In genomic region chr2:224121406-224122067, GRCh38 we compare ENCODE assay signal across 25 cellular contexts.
"Had no signal": no experiment of that assay in that cellular context is flagged by ENCODE, and none has a peak within 500 bp of the region (broad histone marks: within the 10 kb centered on the region; RNA-seq: fewer than 3 reads in every experiment).

No MANE protein-coding gene starts in this region.

- ATAC-seq: heart left ventricle; left colon; mucosa of descending colon; naive thymus-derived CD4-positive, alpha-beta T cell; sciatic nerve; stimulated activated memory B cell treated with anti-CD40 and anti-IgM and Interleukin-4, amounts not matched to agents 10 μg/mL and 1 μg/mL and 100 μg/mL, for 72 hours had no signal

- H3K4me1 Mint-ChIP-seq: activated B cell treated with CpG ODN at 0.5 μM for 24 hours; activated naive CD8-positive, alpha-beta T cell treated with anti-CD3 and anti-CD28 coated beads, Interleukin-2, amount 10 ng/mL, durations not matched to agents 7 days and 5 days; naive thymus-derived CD4-positive, alpha-beta T cell; stimulated activated memory B cell treated with anti-CD40 and anti-IgM and Interleukin-4, amounts not matched to agents 10 μg/mL and 1 μg/mL and 100 μg/mL, for 72 hours had no signal

- H3K36me3 ChIP-seq: heart left ventricle, stomach, suprapubic skin, tibial nerve had no signal

- H3K4me2 ChIP-seq: smooth muscle cell had no signal

- H3K27ac ChIP-seq: coronary artery, heart left ventricle, stomach, suprapubic skin, tibial nerve had no signal

- H3K4me3 ChIP-seq: coronary artery, heart left ventricle, mucosa of descending colon, smooth muscle cell, stomach, suprapubic skin, tibial nerve had no signal

- H3K4me1 ChIP-seq: stomach, suprapubic skin had no signal

- H3K4me3 Mint-ChIP-seq: activated B cell treated with CpG ODN at 0.5 μM for 24 hours; activated CD4-positive, alpha-beta memory T cell treated with anti-CD3 and anti-CD28 coated beads for 36 hours; activated naive CD4-positive, alpha-beta T cell treated with anti-CD3 and anti-CD28 coated beads for 36 hours; activated naive CD8-positive, alpha-beta T cell treated with anti-CD3 and anti-CD28 coated beads, Interleukin-2, amount 10 ng/mL, durations not matched to agents 7 days and 5 days; naive thymus-derived CD4-positive, alpha-beta T cell; neural crest cell; stimulated activated memory B cell treated with anti-CD40 and anti-IgM and Interleukin-4, amounts not matched to agents 10 μg/mL and 1 μg/mL and 100 μg/mL, for 72 hours had no signal

- DNase-seq: activated B cell treated with CpG ODN at 0.5 μM for 24 hours; activated CD4-positive, alpha-beta memory T cell treated with anti-CD3 and anti-CD28 coated beads for 36 hours; activated CD4-positive, alpha-beta T cell treated with anti-CD3 and anti-CD28 coated beads for 4 hours; activated naive CD4-positive, alpha-beta T cell treated with anti-CD3 and anti-CD28 coated beads for 36 hours; activated naive CD8-positive, alpha-beta T cell treated with anti-CD3 and anti-CD28 coated beads, Interleukin-2, amount 10 ng/mL, durations not matched to agents 7 days and 5 days; activated T-cell treated with anti-CD3 and anti-CD28 coated beads, Interleukin-2, amount 50 U/mL, for 48 hours; amniotic stem cell; cerebellar nuclear complex; heart left ventricle; islet precursor cell; left colon; mesendoderm; mucosa of descending colon; naive thymus-derived CD4-positive, alpha-beta T cell; occipital lobe; posterior cingulate gyrus; stimulated activated CD4-positive, alpha-beta T cell treated with anti-CD3 and anti-CD28 coated beads, Interleukin-15, amount 100 ng/mL, for 24 hours; stomach had no signal

- H3K36me3 Mint-ChIP-seq: activated CD4-positive, alpha-beta memory T cell treated with anti-CD3 and anti-CD28 coated beads for 36 hours; activated naive CD8-positive, alpha-beta T cell treated with anti-CD3 and anti-CD28 coated beads, Interleukin-2, amount 10 ng/mL, durations not matched to agents 7 days and 5 days; stimulated activated memory B cell treated with anti-CD40 and anti-IgM and Interleukin-4, amounts not matched to agents 10 μg/mL and 1 μg/mL and 100 μg/mL, for 72 hours had no signal

- H3K27ac Mint-ChIP-seq: activated B cell treated with CpG ODN at 0.5 μM for 24 hours; activated CD4-positive, alpha-beta memory T cell treated with anti-CD3 and anti-CD28 coated beads for 36 hours; activated naive CD4-positive, alpha-beta T cell treated with anti-CD3 and anti-CD28 coated beads for 36 hours; activated naive CD8-positive, alpha-beta T cell treated with anti-CD3 and anti-CD28 coated beads, Interleukin-2, amount 10 ng/mL, durations not matched to agents 7 days and 5 days; naive thymus-derived CD4-positive, alpha-beta T cell; stimulated activated memory B cell treated with anti-CD40 and anti-IgM and Interleukin-4, amounts not matched to agents 10 μg/mL and 1 μg/mL and 100 μg/mL, for 72 hours had no signal

- H3K27me3 ChIP-seq: heart left ventricle, stomach, suprapubic skin, tibial nerve had no signal
